In genomic region chr5:32443145-32443540, GRCh38 we compare ENCODE assay signal across 8 cellular contexts. TPM values are rescaled to one million over a fixed set of nuclear protein-coding genes. Genes with fewer than 3 reads are reported as not detected.
DNase-seq lines count a peak whose midpoint lies in the region; ATAC-seq and TF ChIP-seq lines count a peak whose summit lies in the region.

No MANE protein-coding gene starts in this region.

- H3K36me3 Mint-ChIP-seq in activated naive CD8-positive, alpha-beta T cell treated with anti-CD3 and anti-CD28 coated beads for 36 hours: peaks cover 28% of the 10 kb centered on the region

- peaks cover 8% of the 10 kb centered on the region for H3K27me3 Mint-ChIP-seq in activated naive CD8-positive, alpha-beta T cell treated with anti-CD3 and anti-CD28 coated beads for 36 hours

- H3K9ac ChIP-seq in HUES64 (ENCODE audit: low read depth, low read length): peak overlapping the region; percentile 66

- no peaks in the 10 kb centered on the region; the same call in 1 of the 2 replicates for H3K36me3 ChIP-seq in GM06990 (ENCODE audit: control insufficient read depth, insufficient read depth, low read length)
- peaks cover 7% of the 10 kb centered on the region; the same call in 1 of the 2 replicates for H3K36me3 ChIP-seq in HUES64 (ENCODE audit: insufficient read depth, low read length)

- no peaks in the 10 kb centered on the region for H3K27me3 ChIP-seq in GM06990 (replicated peaks; ENCODE audit: control insufficient read depth, insufficient read depth, low read length)
- peaks cover 20% of the 10 kb centered on the region for H3K27me3 ChIP-seq in HUES64 (ENCODE audit: insufficient read depth, low read length)

- peak overlapping the region; percentile 92 for H3K27ac Mint-ChIP-seq in activated naive CD8-positive, alpha-beta T cell treated with anti-CD3 and anti-CD28 coated beads for 36 hours

- ATAC-seq in GM21447 (IDR thresholded peaks at IDR 0.05; ENCODE audit: unreplicated experiment): peak; percentile 42

- peak overlapping the region; percentile 67 for H3K4me3 ChIP-seq in GM06990 (replicated peaks; ENCODE audit: low read depth, low read length)
- H3K4me3 ChIP-seq in HUES64 (ENCODE audit: low read length): peak overlapping the region; percentile 78

- peaks cover 37% of the 10 kb centered on the region for H3K4me1 Mint-ChIP-seq in activated naive CD8-positive, alpha-beta T cell treated with anti-CD3 and anti-CD28 coated beads for 36 hours

- H3K4me1 ChIP-seq in HUES64 (ENCODE audit: insufficient read depth, low read length): peaks cover 24% of the 10 kb centered on the region

- no peaks in the 10 kb centered on the region for H3K9me3 ChIP-seq in HUES64 (ENCODE audit: insufficient read depth, low read depth, low read length)

- peak overlapping the region; percentile 41; the same call in 1 of the 2 replicates for H3K27ac ChIP-seq in HUES64 (ENCODE audit: low read depth, low read length)

- H3K9me3 Mint-ChIP-seq in activated naive CD8-positive, alpha-beta T cell treated with anti-CD3 and anti-CD28 coated beads for 36 hours: peaks cover 2% of the 10 kb centered on the region

- TF ChIP-seq CTCF in GM06990 (IDR thresholded peaks at IDR 0.05; ENCODE audit: insufficient read depth, low read length, poor library complexity, severe bottlenecking): no peak

- 31% methylated on average over 6 of the region's 7 CpGs for WGBS in HUES64

- DNase-seq in GM06990 (ENCODE audit: extremely low read depth, insufficient read length) (no peak), inferior parietal cortex (ENCODE audit: extremely low spot score) (peak; percentile 39), GOT3 (lab: John Stamatoyannopoulos, UW) (no peak), MV-4-11 (lab: John Stamatoyannopoulos, UW) (no peak)
- peak; percentile 44 for DNase-seq in activated naive CD8-positive, alpha-beta T cell treated with anti-CD3 and anti-CD28 coated beads for 36 hours
- peak; percentile 15 to 30 for DNase-seq in stimulated activated CD8-positive, alpha-beta memory T cell treated with anti-CD3 and anti-CD28 coated beads, Interleukin-15, amount 100 ng/mL, for 48 hours (ENCODE audit: low read depth in 2 of 2)

- H3K4me3 Mint-ChIP-seq in activated naive CD8-positive, alpha-beta T cell treated with anti-CD3 and anti-CD28 coated beads for 36 hours: peak overlapping the region; percentile 99

RNA-seq across cellular contexts. Expression of gene ZFR, which starts 1.4 kb away (rescaled TPM):
- 65.3 TPM for polyA plus RNA-seq in HUES64 (2013, experiment 1 of 2)
- 68.7 TPM for polyA plus RNA-seq in HUES64 (2013, experiment 2 of 2)
- total RNA-seq in activated naive CD8-positive, alpha-beta T cell treated with anti-CD3 and anti-CD28 coated beads for 36 hours: 10 to 100 TPM; 66.1 to 69.4 TPM

Comparison
In these comparisons a context has a peak if more than half of its experiments do, and no peak if none do; other contexts are left out.
1. DNase-seq: peak in activated naive CD8-positive, alpha-beta T cell treated with anti-CD3 and anti-CD28 coated beads for 36 hours (single experiment), inferior parietal cortex (single experiment) and stimulated activated CD8-positive, alpha-beta memory T cell treated with anti-CD3 and anti-CD28 coated beads, Interleukin-15, amount 100 ng/mL, for 48 hours (2 of 2); none in GM06990 (single experiment), GOT3 (single experiment) and MV-4-11 (single experiment).